13 cellular contexts compared by ENCODE assay signal in genomic region chr14:80988742-80989429, GRCh38. TPM values are rescaled to one million over a fixed set of nuclear protein-coding genes. Genes with fewer than 3 reads are reported as not detected.
DNase-seq lines count a peak whose midpoint lies in the region; ATAC-seq, FAIRE-seq and TF ChIP-seq lines count a peak whose summit lies in the region.
"Had no signal": no experiment of that assay in that cellular context is flagged by ENCODE, and none has a peak within 500 bp of the region (broad histone marks: within the 10 kb centered on the region; RNA-seq: fewer than 3 reads in every experiment).

No MANE protein-coding gene starts in this region.

- H3K27me3 ChIP-seq in GM12878 (replicated peaks in 1 of 2; ENCODE audit: control insufficient read depth in 2 of 2, insufficient read depth in 2 of 2, low read length in 1 of 2) (peaks cover 0 to 11% of the 10 kb centered on the region in 2 experiments; a peak in 3 of 4 replicates), pancreas (no peaks in the 10 kb centered on the region), MM.1S (replicated peaks; ENCODE audit: insufficient read depth, low read length) (no peaks in the 10 kb centered on the region)
- H3K27me3 ChIP-seq: upper lobe of left lung had no signal

- no peak for DNase-seq in GM12878 (ENCODE audit: low read depth, low spot score)
- DNase-seq in pancreas = no peak
- DNase-seq in MM.1S = no peak
- DNase-seq in NCI-H1092 (lab: John Stamatoyannopoulos, UW) = no peak
- DNase-seq: CD4-positive, alpha-beta T cell; NCI-H1105; occipital lobe; PC-9; upper lobe of left lung had no signal

- no peak for TF ChIP-seq POLR2A in GM12878 (IDR thresholded peaks at IDR 0.05; ENCODE audit: low read depth, low read length)

- FAIRE-seq in GM12878 (lab: Jason Lieb, UNC) = peak; percentile 49
- no peak for FAIRE-seq in pancreas (lab: Jason Lieb, UNC)

- H3K36me3 ChIP-seq in GM12878 (ENCODE audit: control insufficient read depth in 2 of 2, insufficient read depth in 2 of 2, low read length in 1 of 2) (no peaks in the 10 kb centered on the region), pancreas (no peaks in the 10 kb centered on the region), MM.1S (replicated peaks; ENCODE audit: insufficient read depth, low read length) (no peaks in the 10 kb centered on the region)
- H3K36me3 ChIP-seq: upper lobe of left lung had no signal

- H3K27ac ChIP-seq in GM12878 (ENCODE audit: control insufficient read depth, insufficient read depth) = no peak overlapping the region
- H3K27ac ChIP-seq in pancreas = no peak overlapping the region
- H3K27ac ChIP-seq in MM.1S (ENCODE audit: low read length) = no peak overlapping the region
- H3K27ac ChIP-seq: PC-9, upper lobe of left lung had no signal

- TF ChIP-seq EP300 in GM12878 (IDR thresholded peaks at IDR 0.05; ENCODE audit: borderline replicate concordance in 1 of 2, control insufficient read depth in 1 of 2, low read depth in 2 of 2, low read length in 2 of 2) = 0 out of 4 replicates have a peak, but pooled peaks of 1 of the 2 experiments have one; percentile 21

- no TSS peak for BruUV-seq in GM12878 (replicated peaks; lab: Mats Ljungman, UMichigan)

- H3K9me3 ChIP-seq in GM12878 (replicated peaks; ENCODE audit: control insufficient read depth, insufficient read depth, low read length) = no peaks in the 10 kb centered on the region
- H3K9me3 ChIP-seq in pancreas = no peaks in the 10 kb centered on the region
- no peaks in the 10 kb centered on the region for H3K9me3 ChIP-seq in MM.1S (replicated peaks; ENCODE audit: insufficient read depth, low read length)
- H3K9me3 ChIP-seq: upper lobe of left lung had no signal

- in situ Hi-C loops in GM12878 (cut with MboI) = loop anchor here (5.0 kb wide), 1 partner anchor 37 kb away; no protein-coding TSS in a partner anchor

- RAD21 ChIA-PET in GM12878 (lab: Charles Lee; ENCODE audit: unreplicated experiment) = interaction anchor here (0.9 to 4.7 kb wide), 7 partner anchors 11 to 475 kb away, joined by 3 to 64 read pairs (median 5); partner anchors contain the start of genes CEP128 and TSHR

- H3K4me3 ChIP-seq in GM12878 = no peak overlapping the region
- no peak overlapping the region for H3K4me3 ChIP-seq in pancreas
- H3K4me3 ChIP-seq in MM.1S (ENCODE audit: low read length) = no peak overlapping the region
- H3K4me3 ChIP-seq: PC-9, upper lobe of left lung had no signal

- H2AFZ ChIP-seq in GM12878 (ENCODE audit: control insufficient read depth, low read depth, low read length) = no peak overlapping the region
- H2AFZ ChIP-seq in MM.1S (ENCODE audit: low read length) = no peak overlapping the region
- H2AFZ ChIP-seq: PC-9 had no signal

- TF ChIP-seq RAD21 in GM12878 (IDR thresholded peaks at IDR 0.05; ENCODE audit: insufficient read depth, low read depth, low read length) = no peak

- SMC1A ChIA-PET in GM12878 (lab: Charles Lee; ENCODE audit: uncharacterized antibody, unreplicated experiment) = interaction anchor here (0.8 to 4.6 kb wide), 12 partner anchors 14 to 484 kb away, joined by 3 to 30 read pairs (median 4); partner anchors contain the start of genes CEP128 and TSHR

- WGBS in GM12878 (ENCODE audit: insufficient coverage, insufficient replicate concordance, low lambda C conversion rate, missing lambda C conversion rate) = 28% methylated on average over 6 of the region's 6 CpGs
- 63 to 75% methylated on average over 6 of the region's 6 CpGs for WGBS in pancreas, 2 donors

- H3F3A ChIP-seq in MM.1S (ENCODE audit: insufficient read depth, low read length) = no peaks in the 10 kb centered on the region; the same call in 1 of the 2 replicates

- no peak overlapping the region for H3K4me2 ChIP-seq in GM12878 (ENCODE audit: control insufficient read depth, insufficient read depth)
- no peak overlapping the region for H3K4me2 ChIP-seq in MM.1S (ENCODE audit: low read depth, low read length)
- H3K4me2 ChIP-seq: PC-9 had no signal

- POLR2A ChIA-PET in GM12878 (lab: Charles Lee) = interaction anchor here (0.6 kb wide), 1 partner anchor 235 kb away, joined by 4 read pairs; no protein-coding TSS in a partner anchor

- H3K9me2 ChIP-seq in MM.1S (replicated peaks; ENCODE audit: insufficient read depth, low read length) = no peaks in the 10 kb centered on the region

- H4K20me1 ChIP-seq in GM12878 (ENCODE audit: control insufficient read depth, insufficient read depth) (no peaks in the 10 kb centered on the region), MM.1S (ENCODE audit: insufficient read depth, low read length) (no peaks in the 10 kb centered on the region)

- H3K9ac ChIP-seq in GM12878 (ENCODE audit: control insufficient read depth, insufficient read depth, low read length) = no peak overlapping the region
- H3K9ac ChIP-seq in MM.1S (ENCODE audit: low read length) = no peak overlapping the region

- intact Hi-C loops in GM12878 (cut with micrococcal nuclease; ENCODE audit: unreplicated experiment) = loop anchor here (2.0 to 10.0 kb wide), 3 partner anchors 138 to 784 kb away; no protein-coding TSS in a partner anchor
- intact Hi-C loops in pancreas (cut with DNase I) = no loop called here

- H3K4me1 ChIP-seq in GM12878 (ENCODE audit: control insufficient read depth, insufficient read depth, low read length) (no peaks in the 10 kb centered on the region), pancreas (no peaks in the 10 kb centered on the region), MM.1S (ENCODE audit: low read length) (peaks cover 8% of the 10 kb centered on the region; the same call in 1 of the 2 replicates)
- H3K4me1 ChIP-seq: upper lobe of left lung had no signal

- CTCF ChIA-PET in GM12878 (lab: Yijun Ruan, JAX) = interaction anchor here (0.6 to 7.2 kb wide), 16 partner anchors 9 to 477 kb away, joined by 3 to 178 read pairs (median 4); partner anchors contain the start of gene TSHR

- ATAC-seq in GM18502 (IDR thresholded peaks at IDR 0.05; ENCODE audit: poor library complexity, unreplicated experiment) (peak; percentile 70), GM21390 (IDR thresholded peaks at IDR 0.05; ENCODE audit: unreplicated experiment) (peak; percentile 59), HG03442 (IDR thresholded peaks at IDR 0.05; ENCODE audit: unreplicated experiment) (peak; percentile 59), GM12878 (peak; percentile 68), pancreas (no peak), HG03095 (IDR thresholded peaks at IDR 0.05; ENCODE audit: unreplicated experiment) (no peak)

- H3K79me2 ChIP-seq in GM12878 (ENCODE audit: control insufficient read depth, insufficient read depth, low read length) = no peaks in the 10 kb centered on the region
- H3K79me2 ChIP-seq in MM.1S (ENCODE audit: low read length) = no peaks in the 10 kb centered on the region

- TF ChIP-seq CTCF in GM12878 (IDR thresholded peaks at IDR 0.05 in 2 of 3, conservative IDR thresholded peaks at IDR 0.05 in 1 of 3; ENCODE audit: control insufficient read depth in 2 of 3, extremely low read depth in 1 of 3, insufficient read depth in 1 of 3, low read depth in 3 of 3, low read length in 3 of 3) (no peak), pancreas (IDR thresholded peaks at IDR 0.05) (no peak), MM.1S (IDR thresholded peaks at IDR 0.05; ENCODE audit: low read length) (no peak)

TF ChIP-seq in GM12878, 131 proteins besides CTCF, POLR2A, EP300 and RAD21 (continues in another document):
- no peak for TF ChIP-seq HDAC2 (IDR thresholded peaks at IDR 0.05)

RNA-seq across cellular contexts. Expression of gene TSHR, which starts 33.5 kb away (rescaled TPM):
- total RNA-seq in GM12878 (2013; cell fraction: nucleolus; rRNA removed) = not detected in 2 replicates
- 0.06 TPM in 1 of 2 replicates, not detected in the other for total RNA-seq in GM12878 (2014; rRNA removed)
- not detected in 2 replicates for total RNA-seq in GM12878 (2014; rRNA removed; fragmentation: Illumina TruSeq; extraction: Trizol)
- not detected in 2 replicates for total RNA-seq in GM12878 (2021)
- not detected for polyA plus RNA-seq in GM12878 (2011; ENCODE audit: low read depth)
- polyA plus RNA-seq in GM12878 (2011; rRNA removed) = not detected in 2 replicates
- polyA plus RNA-seq in GM12878 (2011; cell fraction: cytosol; rRNA removed) = not detected in 2 replicates
- not detected in 2 replicates for polyA plus RNA-seq in GM12878 (2011; cell fraction: nucleus; rRNA removed)
- 0.14 and 0.20 TPM in 2 replicates for polyA plus RNA-seq in GM12878 (2012)
- not detected in 2 replicates for polyA plus RNA-seq in GM12878 (2014; fragmentation: Illumina TruSeq; extraction: Trizol)
- polyA plus RNA-seq in GM12878 (2014; fragmentation: Nextera tagmentation; extraction: Ambion mirVana) = not detected
- not detected in 2 replicates for polyA plus RNA-seq in GM12878 (2014; rRNA removed)
- polyA plus RNA-seq in GM12878 (2016; fragmentation: Nextera tagmentation; extraction: Ambion mirVana) = under 1 TPM in 1 of 2 experiments, not detected in 1; 0.31 TPM
- not detected in 2 replicates for polyA minus RNA-seq in GM12878 (2011; rRNA and poly(A)+ RNA removed)
- polyA minus RNA-seq in GM12878 (2011; cell fraction: cytosol; rRNA and poly(A)+ RNA removed) = not detected in 2 replicates
- polyA minus RNA-seq in GM12878 (2011; cell fraction: nucleus; rRNA and poly(A)+ RNA removed) = not detected in 2 replicates
- total RNA-seq in pancreas = under 1 TPM in 2 of 6 donors, not detected in 4; 0.22 to 0.41 TPM
- polyA plus RNA-seq in pancreas = under 1 TPM; 0.28 to 0.30 TPM
- total RNA-seq: CD4-positive, alpha-beta T cell; PC-9 had no signal

RNA-seq across cellular contexts. Expression of gene CEP128, which starts 47.3 kb away (rescaled TPM):
- total RNA-seq in GM12878 (2013; cell fraction: nucleolus; rRNA removed) = 25.0 and 28.0 TPM in 2 replicates
- total RNA-seq in GM12878 (2014; rRNA removed) (3.6 and 4.3 TPM in 2 replicates), GM12878 (2014; rRNA removed; fragmentation: Illumina TruSeq; extraction: Trizol) (4.7 and 5.9 TPM in 2 replicates), GM12878 (2021) (6.7 and 7.7 TPM in 2 replicates), pancreas (1 to 10 TPM in 5 of 6 donors, under 1 TPM in 1; 0.92 to 2.8 (median 2.4) TPM)
- polyA plus RNA-seq in GM12878 (2011; ENCODE audit: low read depth) = 1.9 TPM
- polyA plus RNA-seq in GM12878 (2011; rRNA removed) (2.6 and 3.6 TPM in 2 replicates), GM12878 (2014; fragmentation: Illumina TruSeq; extraction: Trizol) (3.3 and 4.8 TPM in 2 replicates), GM12878 (2014; fragmentation: Nextera tagmentation; extraction: Ambion mirVana) (1 to 10 TPM; 1.1 to 2.4 TPM), GM12878 (2014; rRNA removed) (1.4 and 1.7 TPM in 2 replicates), GM12878 (2016; fragmentation: Nextera tagmentation; extraction: Ambion mirVana) (1 to 10 TPM; 5.6 to 6.7 TPM), pancreas (1 to 10 TPM; 1.1 to 1.7 TPM)
- 0.91 and 2.2 TPM in 2 replicates for polyA plus RNA-seq in GM12878 (2011; cell fraction: cytosol; rRNA removed)
- 5.1 and 6.1 TPM in 2 replicates for polyA plus RNA-seq in GM12878 (2011; cell fraction: nucleus; rRNA removed)
- 2.4 and 2.5 TPM in 2 replicates for polyA plus RNA-seq in GM12878 (2012)
- 8.0 and 11.2 TPM in 2 replicates for polyA minus RNA-seq in GM12878 (2011; rRNA and poly(A)+ RNA removed)
- polyA minus RNA-seq in GM12878 (2011; cell fraction: cytosol; rRNA and poly(A)+ RNA removed) = 1.2 and 3.7 TPM in 2 replicates
- 13.7 and 26.2 TPM in 2 replicates for polyA minus RNA-seq in GM12878 (2011; cell fraction: nucleus; rRNA and poly(A)+ RNA removed)

Comparison
In these comparisons a context has a peak if more than half of its experiments do, and no peak if none do; other contexts are left out.
1. ATAC-seq: peak in GM18502 (single experiment), GM21390 (single experiment), HG03442 (single experiment) and GM12878 (single experiment); none in pancreas (0 of 4) and HG03095 (single experiment).